In the genomic region with DNA sequence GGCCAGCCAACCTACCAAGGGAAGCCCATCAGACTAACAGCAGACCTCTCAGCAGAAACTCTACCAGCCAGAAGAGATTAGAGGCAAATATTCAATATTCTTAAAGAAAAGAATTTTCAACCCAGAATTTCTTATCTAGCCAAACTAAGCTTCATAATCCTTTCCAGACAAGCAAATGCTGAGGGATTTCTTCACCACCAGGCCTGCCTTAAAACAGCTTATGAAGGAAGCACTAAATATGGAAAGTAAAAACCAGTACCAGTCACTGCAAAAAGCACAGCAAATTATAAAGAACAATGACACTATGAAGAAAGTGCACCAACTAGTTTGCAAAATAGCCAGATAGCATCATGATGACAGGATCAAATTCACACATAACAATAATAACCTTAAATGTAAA, we compare ENCODE assay signal across 7 cellular contexts. TPM values are rescaled to one million over a fixed set of nuclear protein-coding genes. Genes with fewer than 3 reads are reported as not detected.
"Had no signal": no experiment of that assay in that cellular context is flagged by ENCODE, and none has a peak within 500 bp of the region (broad histone marks: within the 10 kb centered on the region; RNA-seq: fewer than 3 reads in every experiment).

No MANE protein-coding gene starts in this region.

- H3K36me3 ChIP-seq: HAP-1 had no signal

- DNase-seq: GM23248, GOT3, H7, IMR-90 had no signal

- H3K4me1 ChIP-seq: HAP-1 had no signal

- H3K9me3 ChIP-seq: HAP-1 had no signal

- H3K4me3 ChIP-seq: GM23248, HAP-1, K562 had no signal

- H3K27ac ChIP-seq: GM23248 had no signal

- ATAC-seq: K562 had no signal

RNA-seq across cellular contexts. Expression of a gene that starts 30.6 kb away (rescaled TPM):
- total RNA-seq: GM23248, H7, HT-29, IMR-90, K562 had no signal

RNA-seq across cellular contexts. Expression of a gene that starts 39.5 kb away (rescaled TPM):
- total RNA-seq: H7 had no signal
